ENCODE assay signal across 9 cellular contexts in the genomic region with DNA sequence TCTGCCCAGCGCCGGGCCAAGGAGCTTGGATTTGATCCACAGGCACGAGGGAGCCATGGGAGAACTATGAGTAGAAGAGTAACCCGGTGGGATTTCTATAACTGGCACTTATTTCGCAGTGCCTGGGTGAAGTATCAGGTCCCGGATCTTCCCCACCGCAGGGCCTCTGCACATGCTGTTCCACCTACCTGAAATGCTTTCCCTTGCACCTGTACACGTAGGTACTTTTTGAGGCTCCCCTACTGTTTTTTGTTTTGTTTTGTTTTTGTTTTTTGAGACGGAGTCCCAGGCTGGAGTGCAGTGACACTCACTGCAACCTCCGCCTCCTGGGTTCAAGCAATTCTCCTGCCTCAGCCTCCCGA. TPM values are rescaled to one million over a fixed set of nuclear protein-coding genes. Genes with fewer than 3 reads are reported as not detected.
DNase-seq lines count a peak whose midpoint lies in the region; ATAC-seq and TF ChIP-seq lines count a peak whose summit lies in the region.
"Had no signal": no experiment of that assay in that cellular context is flagged by ENCODE, and none has a peak within 500 bp of the region (broad histone marks: within the 10 kb centered on the region; RNA-seq: fewer than 3 reads in every experiment).

No MANE protein-coding gene starts in this region.

- H3K27ac ChIP-seq in mesenchymal stem cell (ENCODE audit: low read length, poor library complexity, severe bottlenecking) (no peak overlapping the region), tibial artery (peak overlapping the region; percentile 8 to 44)
- H3K27ac ChIP-seq: SJCRH30 had no signal

- H3K36me3 Mint-ChIP-seq in activated naive CD4-positive, alpha-beta T cell treated with anti-CD3 and anti-CD28 coated beads, Interleukin-2, amount 10 ng/mL, durations not matched to agents 7 days and 5 days = no peaks in the 10 kb centered on the region
- no peaks in the 10 kb centered on the region for H3K36me3 Mint-ChIP-seq in activated naive CD8-positive, alpha-beta T cell treated with anti-CD3 and anti-CD28 coated beads, Interleukin-2, amount 10 ng/mL, durations not matched to agents 7 days and 5 days

- peak overlapping the region; percentile 12 for H4K91ac ChIP-seq in mesenchymal stem cell (ENCODE audit: low read length)

- intact Hi-C loops in tibial artery (cut with DNase I; ENCODE audit: low total_unique reads) = no loop called here

- H2BK120ac ChIP-seq in mesenchymal stem cell (ENCODE audit: low read depth, low read length) = no peak overlapping the region

- no peak overlapping the region for H3K23ac ChIP-seq in mesenchymal stem cell (ENCODE audit: low read length in 2 of 2)

- H2BK5ac ChIP-seq in mesenchymal stem cell (ENCODE audit: low read depth, low read length, poor library complexity, severe bottlenecking) = no peak overlapping the region

- H3K4me3 Mint-ChIP-seq in activated naive CD4-positive, alpha-beta T cell treated with anti-CD3 and anti-CD28 coated beads, Interleukin-2, amount 10 ng/mL, durations not matched to agents 7 days and 5 days = peak overlapping the region; percentile 85
- peak overlapping the region; percentile 87 for H3K4me3 Mint-ChIP-seq in activated naive CD8-positive, alpha-beta T cell treated with anti-CD3 and anti-CD28 coated beads, Interleukin-2, amount 10 ng/mL, durations not matched to agents 7 days and 5 days

- WGBS in mesenchymal stem cell = 55% methylated on average over 10 of the region's 11 CpGs

- H3K27me3 ChIP-seq in mesenchymal stem cell (ENCODE audit: control insufficient read depth in 1 of 2, insufficient read depth in 1 of 2, low read length in 2 of 2) = peaks cover 21 to 45% of the 10 kb centered on the region in 2 experiments
- no peaks in the 10 kb centered on the region for H3K27me3 ChIP-seq in tibial artery
- H3K27me3 ChIP-seq: SJCRH30 had no signal

- H3K4me3 ChIP-seq in mesenchymal stem cell (ENCODE audit: insufficient read depth in 1 of 2, low read depth in 1 of 2, low read length in 2 of 2) = peak overlapping the region in 1 of 2 experiments; percentile 66
- peak overlapping the region; percentile 81 for H3K4me3 ChIP-seq in tibial artery
- H3K4me3 ChIP-seq: SJCRH30 had no signal

- no peaks in the 10 kb centered on the region for H3K9me3 ChIP-seq in mesenchymal stem cell (ENCODE audit: control insufficient read depth, low read length)
- no peaks in the 10 kb centered on the region for H3K9me3 ChIP-seq in tibial artery
- H3K9me3 ChIP-seq: SJCRH30 had no signal

- peaks cover 18% of the 10 kb centered on the region for H3K4me1 Mint-ChIP-seq in activated naive CD4-positive, alpha-beta T cell treated with anti-CD3 and anti-CD28 coated beads, Interleukin-2, amount 10 ng/mL, durations not matched to agents 7 days and 5 days
- peaks cover 12% of the 10 kb centered on the region for H3K4me1 Mint-ChIP-seq in activated naive CD8-positive, alpha-beta T cell treated with anti-CD3 and anti-CD28 coated beads, Interleukin-2, amount 10 ng/mL, durations not matched to agents 7 days and 5 days

- H3K4me1 ChIP-seq in mesenchymal stem cell (ENCODE audit: control insufficient read depth, insufficient read depth, low read depth, low read length) = peaks cover 18% of the 10 kb centered on the region
- peaks cover 0 to 23% (median 9%) of the 10 kb centered on the region in 4 donors for H3K4me1 ChIP-seq in tibial artery

- H4K8ac ChIP-seq in mesenchymal stem cell (ENCODE audit: low read length) = no peak overlapping the region

- H3K4ac ChIP-seq in mesenchymal stem cell (ENCODE audit: low read depth in 1 of 2, low read length in 2 of 2) = no peak overlapping the region

- peak overlapping the region; percentile 71 for H3K4me2 ChIP-seq in mesenchymal stem cell (ENCODE audit: low read length, poor library complexity, severe bottlenecking)

- H3K14ac ChIP-seq in mesenchymal stem cell (ENCODE audit: low read length in 2 of 2) = no peak overlapping the region

- H3K18ac ChIP-seq in mesenchymal stem cell (ENCODE audit: low read depth in 1 of 2, low read length in 2 of 2) = peak overlapping the region in 1 of 2 experiments; percentile 5

- no peak for ATAC-seq in activated naive CD8-positive, alpha-beta T cell treated with anti-CD3 and anti-CD28 coated beads, Interleukin-2, amount 10 ng/mL, durations not matched to agents 7 days and 5 days (ENCODE audit: low read depth)
- ATAC-seq in HG03159 (IDR thresholded peaks at IDR 0.05; ENCODE audit: unreplicated experiment) = no peak

- H3K27me3 Mint-ChIP-seq in activated naive CD4-positive, alpha-beta T cell treated with anti-CD3 and anti-CD28 coated beads, Interleukin-2, amount 10 ng/mL, durations not matched to agents 7 days and 5 days = peaks cover 78% of the 10 kb centered on the region
- H3K27me3 Mint-ChIP-seq in activated naive CD8-positive, alpha-beta T cell treated with anti-CD3 and anti-CD28 coated beads, Interleukin-2, amount 10 ng/mL, durations not matched to agents 7 days and 5 days = peaks cover 39% of the 10 kb centered on the region

- H3K9ac ChIP-seq in mesenchymal stem cell (ENCODE audit: low read length) = no peak overlapping the region

- H3K9me3 Mint-ChIP-seq in activated naive CD4-positive, alpha-beta T cell treated with anti-CD3 and anti-CD28 coated beads, Interleukin-2, amount 10 ng/mL, durations not matched to agents 7 days and 5 days = no peaks in the 10 kb centered on the region
- no peaks in the 10 kb centered on the region for H3K9me3 Mint-ChIP-seq in activated naive CD8-positive, alpha-beta T cell treated with anti-CD3 and anti-CD28 coated beads, Interleukin-2, amount 10 ng/mL, durations not matched to agents 7 days and 5 days

- no peaks in the 10 kb centered on the region for H3K36me3 ChIP-seq in mesenchymal stem cell (ENCODE audit: control insufficient read depth in 1 of 2, insufficient read depth in 2 of 2, low read depth in 1 of 2, low read length in 2 of 2)
- H3K36me3 ChIP-seq in tibial artery = no peaks in the 10 kb centered on the region
- H3K36me3 ChIP-seq: SJCRH30 had no signal

- no peaks in the 10 kb centered on the region for H3K79me1 ChIP-seq in mesenchymal stem cell (replicated peaks; ENCODE audit: low read length, poor library complexity, severe bottlenecking)

- CTCF ChIA-PET in activated naive CD4-positive, alpha-beta T cell treated with anti-CD3 and anti-CD28 coated beads, Interleukin-2, amount 10 ng/mL, durations not matched to agents 7 days and 5 days (lab: Charles Lee) = interaction anchor here (5.2 kb wide), 1 partner anchor 11 kb away, joined by 37 read pairs; no protein-coding TSS in a partner anchor

- TF ChIP-seq CTCF in tibial artery (IDR thresholded peaks at IDR 0.05) = no peak

- no peak for DNase-seq in activated naive CD4-positive, alpha-beta T cell treated with anti-CD3 and anti-CD28 coated beads, Interleukin-2, amount 10 ng/mL, durations not matched to agents 7 days and 5 days
- no peak for DNase-seq in activated naive CD4-positive, alpha-beta T cell treated with Interleukin-2 at 50 U/mL for 16 hours
- DNase-seq in activated naive CD8-positive, alpha-beta T cell treated with anti-CD3 and anti-CD28 coated beads, Interleukin-2, amount 10 ng/mL, durations not matched to agents 7 days and 5 days = no peak
- DNase-seq in mesenchymal stem cell (no peak), tibial artery (no peak), SKM-1 treated with dmso at 0.1 percent for 144 hours (lab: John Stamatoyannopoulos, UW; ENCODE audit: unreplicated experiment) (no peak), DMS 273 treated with DMSO at 0.1 percent for 48 hours (lab: John Stamatoyannopoulos, UW) (no peak)

- peak overlapping the region; percentile 77 for H3K27ac Mint-ChIP-seq in activated naive CD4-positive, alpha-beta T cell treated with anti-CD3 and anti-CD28 coated beads, Interleukin-2, amount 10 ng/mL, durations not matched to agents 7 days and 5 days
- H3K27ac Mint-ChIP-seq in activated naive CD8-positive, alpha-beta T cell treated with anti-CD3 and anti-CD28 coated beads, Interleukin-2, amount 10 ng/mL, durations not matched to agents 7 days and 5 days = peak overlapping the region; percentile 87

- peak overlapping the region; percentile 39 for H2AFZ ChIP-seq in mesenchymal stem cell (ENCODE audit: low read depth, low read length)

- POLR2A ChIA-PET in activated naive CD8-positive, alpha-beta T cell treated with anti-CD3 and anti-CD28 coated beads, Interleukin-2, amount 10 ng/mL, durations not matched to agents 7 days and 5 days (lab: Charles Lee) = interaction anchor here (0.6 to 2.7 kb wide), 3 partner anchors 9 to 226 kb away, joined by 3 to 8 read pairs (median 3); no protein-coding TSS in a partner anchor

- no peak overlapping the region for H2BK12ac ChIP-seq in mesenchymal stem cell (ENCODE audit: low read length in 2 of 2)

- no peak overlapping the region for H2AK5ac ChIP-seq in mesenchymal stem cell (ENCODE audit: low read length, severe bottlenecking)

- H2BK15ac ChIP-seq in mesenchymal stem cell (ENCODE audit: low read depth, poor library complexity, severe bottlenecking) = no peak overlapping the region

RNA-seq across cellular contexts. Expression of gene KANK3, which starts 0.4 kb away (rescaled TPM):
- 1 to 10 TPM; 4.5 to 4.8 TPM for total RNA-seq in activated naive CD8-positive, alpha-beta T cell treated with anti-CD3 and anti-CD28 coated beads, Interleukin-2, amount 10 ng/mL, durations not matched to agents 7 days and 5 days
- polyA plus RNA-seq in mesenchymal stem cell (2013, experiment 1 of 2) = 0.14 TPM
- polyA plus RNA-seq in mesenchymal stem cell (2013, experiment 2 of 2) = 0.23 TPM

RNA-seq across cellular contexts. Expression of gene ANGPTL4, which starts 20.5 kb away (rescaled TPM):
- total RNA-seq in activated naive CD8-positive, alpha-beta T cell treated with anti-CD3 and anti-CD28 coated beads, Interleukin-2, amount 10 ng/mL, durations not matched to agents 7 days and 5 days = under 1 TPM in 1 of 2 experiments, not detected in 1; 0.64 TPM
- polyA plus RNA-seq in mesenchymal stem cell (2013, experiment 1 of 2) = 48.8 TPM
- polyA plus RNA-seq in mesenchymal stem cell (2013, experiment 2 of 2) = 48.5 TPM

RNA-seq across cellular contexts. Expression of gene RPS28, which starts 22.2 kb away (rescaled TPM):
- total RNA-seq in activated naive CD8-positive, alpha-beta T cell treated with anti-CD3 and anti-CD28 coated beads, Interleukin-2, amount 10 ng/mL, durations not matched to agents 7 days and 5 days = 1,000 to 10,000 TPM; 1,838 to 1,917 TPM
- 1,490 TPM for polyA plus RNA-seq in mesenchymal stem cell (2013, experiment 1 of 2)
- polyA plus RNA-seq in mesenchymal stem cell (2013, experiment 2 of 2) = 1,615 TPM

RNA-seq across cellular contexts. Expression of gene NDUFA7, which starts 22.3 kb away (rescaled TPM):
- total RNA-seq in activated naive CD8-positive, alpha-beta T cell treated with anti-CD3 and anti-CD28 coated beads, Interleukin-2, amount 10 ng/mL, durations not matched to agents 7 days and 5 days = 10 to 100 TPM; 53.8 to 59.0 TPM
- 104 TPM for polyA plus RNA-seq in mesenchymal stem cell (2013, experiment 1 of 2)
- polyA plus RNA-seq in mesenchymal stem cell (2013, experiment 2 of 2) = 104 TPM

RNA-seq across cellular contexts. Expression of gene CD320, which starts 35.3 kb away (rescaled TPM):
- total RNA-seq in activated naive CD8-positive, alpha-beta T cell treated with anti-CD3 and anti-CD28 coated beads, Interleukin-2, amount 10 ng/mL, durations not matched to agents 7 days and 5 days = 10 to 100 TPM; 36.1 to 38.4 TPM
- polyA plus RNA-seq in mesenchymal stem cell (2013, experiment 1 of 2) = 16.5 TPM
- 16.4 TPM for polyA plus RNA-seq in mesenchymal stem cell (2013, experiment 2 of 2)
